8 cellular contexts compared by ENCODE assay signal in the genomic region with DNA sequence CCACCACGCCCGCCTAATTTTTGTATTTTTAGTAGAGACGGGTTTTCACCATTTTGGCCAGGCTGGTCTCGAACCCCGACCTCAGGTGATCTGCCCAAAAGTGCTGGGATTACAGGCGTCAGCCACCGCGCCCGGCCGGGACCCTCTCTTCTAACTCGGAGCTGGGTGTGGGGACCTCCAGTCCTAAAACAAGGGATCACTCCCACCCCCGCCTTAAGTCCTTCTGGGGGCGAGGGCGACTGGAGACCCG. TPM values are rescaled to one million over a fixed set of nuclear protein-coding genes. Genes with fewer than 3 reads are reported as not detected.
DNase-seq lines count a peak whose midpoint lies in the region; ATAC-seq and TF ChIP-seq lines count a peak whose summit lies in the region.
"Not testable (repeated sequence)": the region's sequence is repeated elsewhere in the genome, so short reads cannot be mapped to it uniquely, and the experiment has no call there.

No MANE protein-coding gene starts in this region.

- TF ChIP-seq POLR2A in breast epithelium (IDR thresholded peaks at IDR 0.05): not testable (repeated sequence)

- intact Hi-C loops in activated CD4-positive, alpha-beta T cell treated with anti-CD3 and anti-CD28 coated beads for 36 hours (cut with DNase I, micrococcal nuclease): loop anchor here (1.0 to 10.0 kb wide), 13 partner anchors 65 to 1702 kb away; partner anchors contain the start of genes ANGPTL6 (in 1 of the 2), CDC37 (in 1 of the 2), CDKN2D (in 1 of the 2) and DNM2 (in 1 of the 2)
- intact Hi-C loops in breast epithelium (cut with DNase I; ENCODE audit: low total_unique reads): not testable (repeated sequence)

- H3K4me2 ChIP-seq in Karpas-422 (ENCODE audit: low read depth, low read length, poor library complexity, severe bottlenecking): peak overlapping the region; percentile 59

- not testable (repeated sequence) for TF ChIP-seq CTCF in AG04449 (IDR thresholded peaks at IDR 0.05; ENCODE audit: insufficient read depth, low read length, missing control alignments); glutamatergic neuron (IDR thresholded peaks at IDR 0.05; ENCODE audit: partially characterized antibody, unreplicated experiment)
- TF ChIP-seq CTCF in breast epithelium (IDR thresholded peaks at IDR 0.05): peak in 1 of 3 donors; percentile 2

- H3K27me3 Mint-ChIP-seq in activated CD4-positive, alpha-beta T cell treated with anti-CD3 and anti-CD28 coated beads for 36 hours; glutamatergic neuron (ENCODE audit: unreplicated experiment): not testable (repeated sequence)

- H3K36me3 Mint-ChIP-seq in activated CD4-positive, alpha-beta T cell treated with anti-CD3 and anti-CD28 coated beads for 36 hours (ENCODE audit: low read depth): peaks cover 44% of the 10 kb centered on the region
- not testable (repeated sequence) for H3K36me3 Mint-ChIP-seq in glutamatergic neuron (ENCODE audit: unreplicated experiment)

- not testable (repeated sequence) for H3K9me3 Mint-ChIP-seq in activated CD4-positive, alpha-beta T cell treated with anti-CD3 and anti-CD28 coated beads for 36 hours (ENCODE audit: low read depth); glutamatergic neuron (ENCODE audit: unreplicated experiment)

- peak; percentile 9 for ATAC-seq in GM21529 (IDR thresholded peaks at IDR 0.05; ENCODE audit: unreplicated experiment)
- ATAC-seq in activated CD4-positive, alpha-beta T cell treated with anti-CD3 and anti-CD28 coated beads for 36 hours: peak; percentile 4

- not testable (repeated sequence) for H3K9me3 ChIP-seq in Karpas-422 (ENCODE audit: low read length); breast epithelium; mucosa of rectum (ENCODE audit: control insufficient read depth in 2 of 2, low read length in 2 of 2)

- H3K27ac Mint-ChIP-seq in activated CD4-positive, alpha-beta T cell treated with anti-CD3 and anti-CD28 coated beads for 36 hours: peak overlapping the region; percentile 97
- H3K27ac Mint-ChIP-seq in glutamatergic neuron (ENCODE audit: unreplicated experiment): peak overlapping the region; percentile 99

- CTCF ChIA-PET in AG04449 (lab: Yijun Ruan, JAX): interaction anchor here (2.5 to 6.2 kb wide), 4 partner anchors 37 to 153 kb away, joined by 11 to 42 read pairs (median 23); no protein-coding TSS in a partner anchor
- CTCF ChIA-PET in activated CD4-positive, alpha-beta T cell treated with anti-CD3 and anti-CD28 coated beads for 36 hours (lab: Charles Lee): interaction anchor here (0.6 to 2.5 kb wide), 3 partner anchors 40 to 254 kb away, joined by 3 to 6 read pairs (median 4); partner anchors contain the start of gene TMED1

- H3K4me1 ChIP-seq in Karpas-422 (ENCODE audit: low read length): peaks cover 38% of the 10 kb centered on the region
- H3K4me1 ChIP-seq in breast epithelium: peaks cover 3 to 13% of the 10 kb centered on the region in 2 donors
- peaks cover 36 to 37% of the 10 kb centered on the region in 2 donors for H3K4me1 ChIP-seq in mucosa of rectum (ENCODE audit: control insufficient read depth in 2 of 2, insufficient read depth in 2 of 2, low read length in 2 of 2)

- H3K27ac ChIP-seq in Karpas-422 (ENCODE audit: low read length) (peak overlapping the region; percentile 92), breast epithelium (peak overlapping the region; percentile 98 to 99), mucosa of rectum (ENCODE audit: low read depth in 2 of 2, low read length in 2 of 2) (peak overlapping the region; percentile 90 to 99), skin epidermis (peak overlapping the region; percentile 32 to 99 (median 98))

- peaks cover 41% of the 10 kb centered on the region for H4K20me1 ChIP-seq in Karpas-422 (ENCODE audit: insufficient read depth, low read depth, low read length)

- H3K4me3 Mint-ChIP-seq in activated CD4-positive, alpha-beta T cell treated with anti-CD3 and anti-CD28 coated beads for 36 hours: peak overlapping the region; percentile 93
- H3K4me3 Mint-ChIP-seq in glutamatergic neuron (ENCODE audit: unreplicated experiment): peak overlapping the region; percentile 90

- H3K9me2 ChIP-seq in Karpas-422 (replicated peaks; ENCODE audit: insufficient read depth, low read length): not testable (repeated sequence)

- H3K9ac ChIP-seq in Karpas-422 (ENCODE audit: low read length) (peak overlapping the region; percentile 87), mucosa of rectum (ENCODE audit: low read depth in 1 of 2, low read length in 2 of 2) (peak overlapping the region; percentile 85 to 94)

- not testable (repeated sequence) for H2AFZ ChIP-seq in Karpas-422 (ENCODE audit: low read length)

- peak overlapping the region; percentile 80 for H3K4me3 ChIP-seq in AG04449 (ENCODE audit: low read depth, low read length)
- peak overlapping the region; percentile 85 for H3K4me3 ChIP-seq in Karpas-422 (ENCODE audit: low read length)
- H3K4me3 ChIP-seq in breast epithelium: peak overlapping the region; percentile 53 to 81 (median 62)
- peak overlapping the region; percentile 78 to 88 for H3K4me3 ChIP-seq in mucosa of rectum (ENCODE audit: low read length in 2 of 2)
- H3K4me3 ChIP-seq in skin epidermis: peak overlapping the region; percentile 54 to 78 (median 71)

- H3K4me1 Mint-ChIP-seq in activated CD4-positive, alpha-beta T cell treated with anti-CD3 and anti-CD28 coated beads for 36 hours: peaks cover 51% of the 10 kb centered on the region
- peaks cover 17% of the 10 kb centered on the region for H3K4me1 Mint-ChIP-seq in glutamatergic neuron (ENCODE audit: low read depth, unreplicated experiment)

- peaks cover 53% of the 10 kb centered on the region for H3K79me2 ChIP-seq in Karpas-422 (ENCODE audit: low read length)

- POLR2A ChIA-PET in AG04449 (lab: Yijun Ruan, JAX): not testable (repeated sequence)
- POLR2A ChIA-PET in activated CD4-positive, alpha-beta T cell treated with anti-CD3 and anti-CD28 coated beads for 36 hours (lab: Charles Lee): interaction anchor here (0.6 to 1.4 kb wide), 4 partner anchors 16 to 578 kb away, joined by 3 to 7 read pairs (median 5); partner anchors contain the start of gene TMED1

- DNase-seq in AG04449 (ENCODE audit: low read depth, low spot score); Karpas-422; activated CD4-positive, alpha-beta T cell treated with anti-CD3 and anti-CD28 coated beads for 36 hours; breast epithelium (ENCODE audit: low spot score in 2 of 2); glutamatergic neuron: not testable (repeated sequence)

- not testable (repeated sequence) for H3K27me3 ChIP-seq in Karpas-422 (ENCODE audit: low read length); breast epithelium; mucosa of rectum (ENCODE audit: control insufficient read depth in 2 of 2, insufficient read depth in 2 of 2, low read length in 2 of 2)

- peaks cover 34% of the 10 kb centered on the region for H3K36me3 ChIP-seq in Karpas-422 (ENCODE audit: insufficient read depth, low read length)
- not testable (repeated sequence) for H3K36me3 ChIP-seq in breast epithelium; mucosa of rectum (ENCODE audit: control insufficient read depth in 2 of 2, insufficient read depth in 2 of 2, low read length in 2 of 2)

RNA-seq across cellular contexts. Expression of gene LDLR, which starts 0.7 kb away (rescaled TPM):
- total RNA-seq in Karpas-422 (2014; rRNA removed; shearing (Covaris generic); ENCODE audit: low replicate concordance): 49.8 and 99.9 TPM in 2 replicates
- total RNA-seq in activated CD4-positive, alpha-beta T cell treated with anti-CD3 and anti-CD28 coated beads for 36 hours: 10 to 100 TPM; 73.0 to 73.8 TPM
- 10 to 100 TPM; 12.6 to 47.4 (median 45.6) TPM for total RNA-seq in breast epithelium
- total RNA-seq in glutamatergic neuron (ENCODE audit: unreplicated experiment): 147 TPM
